21 cellular contexts compared by ENCODE assay signal in the genomic region with DNA sequence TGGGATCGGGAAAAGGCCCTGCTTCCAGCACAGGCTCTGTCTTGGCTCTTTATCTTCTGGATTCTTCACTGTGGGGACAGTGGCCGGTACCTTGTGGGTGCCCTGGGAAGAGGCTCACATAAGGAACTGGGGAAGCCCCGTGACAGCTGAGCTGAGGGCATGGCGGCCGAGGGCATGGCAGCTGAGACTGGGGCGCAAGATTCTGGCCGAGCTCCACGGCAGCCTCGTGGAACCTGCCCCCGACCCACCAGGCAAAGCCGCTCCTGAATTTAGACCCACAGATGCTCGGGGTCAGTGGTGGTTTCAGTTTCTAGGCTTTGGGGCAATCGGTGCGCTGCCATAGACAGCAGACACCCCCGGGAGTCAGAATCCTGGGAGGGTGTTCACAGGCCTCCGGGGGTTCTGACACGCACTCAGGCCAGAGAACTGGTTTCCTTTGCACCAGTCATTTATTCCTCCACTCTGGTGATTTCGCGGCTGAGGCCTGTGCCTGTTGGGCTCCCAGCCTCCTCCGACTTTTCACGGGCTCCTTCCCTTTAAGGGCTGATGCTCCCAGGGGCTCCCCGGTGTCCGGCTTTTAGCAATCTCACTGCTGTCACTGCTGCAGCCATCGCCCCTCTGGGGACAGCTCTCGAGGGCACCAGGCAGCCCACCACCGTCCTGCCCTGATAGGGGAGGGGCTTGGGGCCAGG.
"Had no signal": no experiment of that assay in that cellular context is flagged by ENCODE, and none has a peak within 500 bp of the region (broad histone marks: within the 10 kb centered on the region; RNA-seq: fewer than 3 reads in every experiment).

No MANE protein-coding gene starts in this region.

- H3K4me3 ChIP-seq: colonic mucosa, esophagus squamous epithelium, gastrocnemius medialis, heart left ventricle, left lung, lower lobe of right lung, mucosa of descending colon had no signal

- H3K36me3 Mint-ChIP-seq: mesothelial cell of epicardium had no signal

- H3K9me3 Mint-ChIP-seq: dendritic cell treated with granulocyte-macrophage colony-stimulating factor and Interleukin-4, amounts not matched to agents 40 ng/mL and 50 ng/mL, for 4 days had no signal

- H3K4me1 ChIP-seq: colonic mucosa, esophagus squamous epithelium, gastrocnemius medialis, heart left ventricle, left lung, lower lobe of right lung had no signal

- H3K27me3 ChIP-seq: colonic mucosa had no signal

- H3K27me3 Mint-ChIP-seq: dendritic cell treated with granulocyte-macrophage colony-stimulating factor and Interleukin-4, amounts not matched to agents 40 ng/mL and 50 ng/mL, for 4 days had no signal

- DNase-seq: colonic mucosa; cortex of kidney; effector CD4-positive, alpha-beta T cell; effector memory CD4-positive, alpha-beta T cell; erythroblast; esophagus squamous epithelium; foreskin fibroblast; foreskin melanocyte; gastrocnemius medialis; heart left ventricle; hippocampal formation; left cardiac atrium; left ventricle myocardium superior; lower lobe of right lung; mesenchymal stem cell; mucosa of descending colon had no signal

- H3K36me3 ChIP-seq: colonic mucosa, esophagus squamous epithelium, gastrocnemius medialis, heart left ventricle, left lung, lower lobe of right lung had no signal

- H3K27ac ChIP-seq: colonic mucosa, epithelial cell of prostate, esophagus squamous epithelium, gastrocnemius medialis, heart left ventricle, left lung, lower lobe of right lung had no signal

- H3K4me1 Mint-ChIP-seq: mesothelial cell of epicardium had no signal

- H3K4me3 Mint-ChIP-seq: dendritic cell treated with granulocyte-macrophage colony-stimulating factor and Interleukin-4, amounts not matched to agents 40 ng/mL and 50 ng/mL, for 4 days; mesothelial cell of epicardium had no signal

- H3K27ac Mint-ChIP-seq: dendritic cell treated with granulocyte-macrophage colony-stimulating factor and Interleukin-4, amounts not matched to agents 40 ng/mL and 50 ng/mL, for 4 days; mesothelial cell of epicardium had no signal

- H3K9me3 ChIP-seq: colonic mucosa, gastrocnemius medialis, left lung, lower lobe of right lung, mucosa of descending colon had no signal

- ATAC-seq: esophagus mucosa, gastrocnemius medialis, heart left ventricle, left cardiac atrium, left lung, left ventricle myocardium superior, lower lobe of right lung, mucosa of descending colon had no signal
